Comparison of ENCODE assay signal across 22 cellular contexts in the genomic region with DNA sequence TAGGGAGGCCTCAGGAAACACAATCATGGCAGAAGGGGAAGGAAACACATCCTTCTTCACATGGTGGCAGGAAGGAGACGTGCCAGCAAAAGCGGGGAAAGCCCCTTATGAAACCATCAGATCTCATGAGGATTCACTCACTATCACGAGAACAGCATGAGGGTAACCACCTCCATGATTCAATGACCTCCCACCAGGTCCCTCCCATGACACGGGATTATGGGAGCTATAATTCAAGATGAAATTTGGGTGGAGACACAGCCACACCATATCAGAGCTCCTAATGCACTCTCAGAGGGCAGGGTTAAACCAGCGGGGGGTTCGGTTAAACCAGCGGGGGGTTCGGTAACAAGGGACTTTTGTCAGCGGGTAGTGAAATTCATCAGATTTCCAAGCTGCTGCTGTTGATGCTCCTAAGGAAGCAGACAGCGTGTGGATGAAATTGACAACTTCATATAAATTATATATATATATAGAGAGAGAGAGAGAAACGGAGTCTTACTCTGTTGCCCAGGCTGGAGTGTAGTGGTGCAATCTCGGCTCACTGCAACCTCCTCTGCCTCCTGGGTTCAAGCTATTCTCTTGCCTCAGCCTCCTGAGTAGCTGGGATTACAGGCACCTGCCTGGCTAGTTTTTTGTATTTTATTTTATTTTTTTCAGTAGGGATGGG. TPM values are rescaled to one million over a fixed set of nuclear protein-coding genes. Genes with fewer than 3 reads are reported as not detected.
A peak's percentile ranks its signal among the peaks of the same experiment; 100 is the strongest.
DNase-seq lines count a peak whose midpoint lies in the region; ATAC-seq, FAIRE-seq and TF ChIP-seq lines count a peak whose summit lies in the region.
"Had no signal": no experiment of that assay in that cellular context is flagged by ENCODE, and none has a peak within 500 bp of the region (broad histone marks: within the 10 kb centered on the region; RNA-seq: fewer than 3 reads in every experiment).

No MANE protein-coding gene starts in this region.

- DNase-seq in RPMI7951 (ENCODE audit: low read depth), result peak; percentile 31
- peak; percentile 49 for DNase-seq in epithelial cell of esophagus (ENCODE audit: low read depth)
- DNase-seq in progenitor cell of endocrine pancreas (ENCODE audit: low spot score, unreplicated experiment), result no peak
- no peak for DNase-seq in natural killer cell treated with Interleukin-12 subunit alpha and Interleukin-12 subunit beta and Interleukin-15 and Interleukin-18, amount 100 ng/mL, for 72 hours (ENCODE audit: low spot score)
- no peak for DNase-seq in HuH-7.5 (ENCODE audit: low spot score)
- DNase-seq in NCI-H2081 treated with DMSO at 0.1 percent for 48 hours (lab: John Stamatoyannopoulos, UW), result no peak
- DNase-seq: BE2C; effector memory CD8-positive, alpha-beta T cell; IMR-90; MM.1S; natural killer cell; NCI-H2029; stimulated activated CD8-positive, alpha-beta memory T cell treated with anti-CD3 and anti-CD28 coated beads, Interleukin-4, amount 100 ng/mL, for 48 hours; T-helper 9 cell had no signal

- no peak overlapping the region for H3K4me3 Mint-ChIP-seq in progenitor cell of endocrine pancreas (ENCODE audit: low read depth)
- H3K4me3 Mint-ChIP-seq in natural killer cell treated with Interleukin-12 subunit alpha and Interleukin-12 subunit beta and Interleukin-15 and Interleukin-18, amount 100 ng/mL, for 72 hours, result no peak overlapping the region
- H3K4me3 Mint-ChIP-seq: effector memory CD8-positive, alpha-beta T cell; natural killer cell had no signal

- H3K4me1 Mint-ChIP-seq in progenitor cell of endocrine pancreas (ENCODE audit: low read depth), result peaks cover 27% of the 10 kb centered on the region
- peaks cover 7 to 24% of the 10 kb centered on the region in 2 donors for H3K4me1 Mint-ChIP-seq in natural killer cell treated with Interleukin-12 subunit alpha and Interleukin-12 subunit beta and Interleukin-15 and Interleukin-18, amount 100 ng/mL, for 72 hours (ENCODE audit: low read depth in 2 of 2)

- H3K4me3 ChIP-seq in epithelial cell of esophagus (ENCODE audit: low read length), result no peak overlapping the region
- H3K4me3 ChIP-seq: prostate gland, SJSA1, smooth muscle cell had no signal

- no peak for ATAC-seq in natural killer cell treated with Interleukin-12 subunit alpha and Interleukin-12 subunit beta and Interleukin-15 and Interleukin-18, amount 100 ng/mL, for 72 hours
- no peak for ATAC-seq in HG02884 (IDR thresholded peaks at IDR 0.05; ENCODE audit: unreplicated experiment)
- ATAC-seq: activated CD4-positive, CD25-positive, alpha-beta regulatory T cell treated with anti-CD3 and anti-CD28 coated beads, Interleukin-2, amount 50 U/mL, for 24 hours; effector memory CD8-positive, alpha-beta T cell; natural killer cell had no signal

- H3K27me3 Mint-ChIP-seq in progenitor cell of endocrine pancreas, result no peaks in the 10 kb centered on the region
- H3K27me3 Mint-ChIP-seq in natural killer cell treated with Interleukin-12 subunit alpha and Interleukin-12 subunit beta and Interleukin-15 and Interleukin-18, amount 100 ng/mL, for 72 hours, result peaks cover 0 to 3% of the 10 kb centered on the region in 2 donors
- H3K27me3 Mint-ChIP-seq: effector memory CD8-positive, alpha-beta T cell had no signal

- peak overlapping the region; percentile 49 for H3K27ac Mint-ChIP-seq in progenitor cell of endocrine pancreas
- H3K27ac Mint-ChIP-seq in natural killer cell treated with Interleukin-12 subunit alpha and Interleukin-12 subunit beta and Interleukin-15 and Interleukin-18, amount 100 ng/mL, for 72 hours, result no peak overlapping the region
- H3K27ac Mint-ChIP-seq: activated T-helper 2 cell treated with anti-CD3 and anti-CD28 coated beads, Interferon-gamma antibody, Interleukin-2, Interleukin-4, amounts not matched to agents 10 μg/mL and 5 μg/mL and 100 μg/mL, durations not matched to agents 14 hours and 24 hours and 36 hours; natural killer cell had no signal

- peak; percentile 11 for FAIRE-seq in G401.6 (lab: Jason Lieb, UNC)
- FAIRE-seq: frontal cortex had no signal

- TF ChIP-seq CTCF in epithelial cell of esophagus (IDR thresholded peaks at IDR 0.05; ENCODE audit: insufficient read depth, low read depth, low read length, missing control alignments) (no peak), progenitor cell of endocrine pancreas (IDR thresholded peaks at IDR 0.05; ENCODE audit: unreplicated experiment) (no peak)

- no peaks in the 10 kb centered on the region for H3K9me3 Mint-ChIP-seq in progenitor cell of endocrine pancreas (ENCODE audit: low read depth)
- no peaks in the 10 kb centered on the region for H3K9me3 Mint-ChIP-seq in natural killer cell treated with Interleukin-12 subunit alpha and Interleukin-12 subunit beta and Interleukin-15 and Interleukin-18, amount 100 ng/mL, for 72 hours
- H3K9me3 Mint-ChIP-seq: activated T-helper 2 cell treated with anti-CD3 and anti-CD28 coated beads, Interferon-gamma antibody, Interleukin-2, Interleukin-4, amounts not matched to agents 10 μg/mL and 5 μg/mL and 100 μg/mL, durations not matched to agents 14 hours and 24 hours and 36 hours; effector memory CD8-positive, alpha-beta T cell; natural killer cell had no signal

- peaks cover 8% of the 10 kb centered on the region for H3K36me3 Mint-ChIP-seq in progenitor cell of endocrine pancreas (ENCODE audit: insufficient read depth)
- no peaks in the 10 kb centered on the region for H3K36me3 Mint-ChIP-seq in natural killer cell treated with Interleukin-12 subunit alpha and Interleukin-12 subunit beta and Interleukin-15 and Interleukin-18, amount 100 ng/mL, for 72 hours
- H3K36me3 Mint-ChIP-seq: natural killer cell had no signal

RNA-seq across cellular contexts. Expression of a gene that starts 4.3 kb away (rescaled TPM):
- 17.6 and 25.7 TPM in 2 replicates for total RNA-seq in RPMI7951 (2014; rRNA removed; shearing (Covaris generic))
- total RNA-seq in progenitor cell of endocrine pancreas, result 42.0 and 42.6 TPM in 2 replicates
- total RNA-seq in natural killer cell treated with Interleukin-12 subunit alpha and Interleukin-12 subunit beta and Interleukin-15 and Interleukin-18, amount 100 ng/mL, for 72 hours, result 10 to 100 TPM; 15.3 to 15.4 TPM

RNA-seq across cellular contexts. Expression of a gene that starts 17.5 kb away (rescaled TPM):
- total RNA-seq in RPMI7951 (2014; rRNA removed; shearing (Covaris generic)), result 12.8 and 19.6 TPM in 2 replicates
- total RNA-seq in progenitor cell of endocrine pancreas, result 30.9 and 32.6 TPM in 2 replicates
- total RNA-seq in natural killer cell treated with Interleukin-12 subunit alpha and Interleukin-12 subunit beta and Interleukin-15 and Interleukin-18, amount 100 ng/mL, for 72 hours, result 10 to 100 TPM; 35.5 to 89.9 TPM

RNA-seq across cellular contexts. Expression of a gene that starts 52.9 kb away (rescaled TPM):
- total RNA-seq in RPMI7951 (2014; rRNA removed; shearing (Covaris generic)), result 41.3 and 41.8 TPM in 2 replicates
- 56.1 and 57.6 TPM in 2 replicates for total RNA-seq in progenitor cell of endocrine pancreas
- 100 to 1,000 TPM in 1 of 2 donors, 10 to 100 TPM in 1; 98.1 to 136 TPM for total RNA-seq in natural killer cell treated with Interleukin-12 subunit alpha and Interleukin-12 subunit beta and Interleukin-15 and Interleukin-18, amount 100 ng/mL, for 72 hours

Comparison
In these comparisons a context has a peak if more than half of its experiments do, and no peak if none do; other contexts are left out.
1. DNase-seq: peak in RPMI7951 (single experiment) and epithelial cell of esophagus (single experiment); none in progenitor cell of endocrine pancreas (single experiment), natural killer cell treated with Interleukin-12 subunit alpha and Interleukin-12 subunit beta and Interleukin-15 and Interleukin-18, amount 100 ng/mL, for 72 hours (single experiment), HuH-7.5 (single experiment) and NCI-H2081 treated with DMSO at 0.1 percent for 48 hours (single experiment).